In genomic region chr7:94509264-94509878, GRCh38 we compare ENCODE assay signal across 8 cellular contexts. TPM values are rescaled to one million over a fixed set of nuclear protein-coding genes. Genes with fewer than 3 reads are reported as not detected.
DNase-seq lines count a peak whose midpoint lies in the region; ATAC-seq and TF ChIP-seq lines count a peak whose summit lies in the region.

Gene CASD1, plus strand, starts transcription at chr7:94509809. Its CDS starts 276 bp downstream, at chr7:94510085.

- TF ChIP-seq CTCF in C4-2B (conservative IDR thresholded peaks at IDR 0.05) = no peak
- TF ChIP-seq CTCF in PC-9 (conservative IDR thresholded peaks at IDR 0.05) = no peak
- no peak for TF ChIP-seq CTCF in fibroblast of villous mesenchyme (IDR thresholded peaks at IDR 0.05; ENCODE audit: insufficient read depth, low read depth, low read length)
- no peak for TF ChIP-seq CTCF in subcutaneous adipose tissue (IDR thresholded peaks at IDR 0.05; ENCODE audit: low read depth)

- BruUV-seq in PC-9 (replicated peaks; lab: Mats Ljungman, UMichigan) = TSS peak; percentile 80

- CTCF ChIA-PET in PC-9 (lab: Charles Lee) = interaction anchor here (0.5 kb wide), 1 partner anchor 175 kb away, joined by 3 read pairs; no protein-coding TSS in a partner anchor

- intact Hi-C loops in PC-9 (cut with micrococcal nuclease; ENCODE audit: unreplicated experiment) = no loop called here

- H3K4me3 ChIP-seq in PC-9 (peak within 1 kb of the TSS; percentile 81), fibroblast of villous mesenchyme (ENCODE audit: low read depth, low read length) (peak within 1 kb of the TSS; percentile 69), neuron (ENCODE audit: low read length) (peak within 1 kb of the TSS; percentile 79)

- H3K9me3 ChIP-seq in PC-9 (ENCODE audit: insufficient read depth, low read depth) = no peaks in the 10 kb centered on the region
- no peaks in the 10 kb centered on the region for H3K9me3 ChIP-seq in neuron (ENCODE audit: low read length)

- POLR2A ChIA-PET in PC-9 (lab: Charles Lee; ENCODE audit: unreplicated experiment) = no interaction called here

- H3K79me2 ChIP-seq in PC-9 (ENCODE audit: low read depth) = peaks cover 31% of the 10 kb centered on the region

- H3K27me3 ChIP-seq in PC-9 (ENCODE audit: insufficient read depth, low read depth) (no peaks in the 10 kb centered on the region), neuron (ENCODE audit: insufficient read depth, low read length) (no peaks in the 10 kb centered on the region)

- H3K27ac ChIP-seq in C4-2B = peak within 1 kb of the TSS; percentile 93
- H3K27ac ChIP-seq in PC-9 = peak within 1 kb of the TSS; percentile 69

- peak; percentile 70 for ATAC-seq in HG03432 (IDR thresholded peaks at IDR 0.05; ENCODE audit: unreplicated experiment)

- H3F3A ChIP-seq in PC-9 (ENCODE audit: insufficient read depth, low read depth) = peaks cover 36% of the 10 kb centered on the region

- H3K4me1 ChIP-seq in PC-9 (replicated peaks; ENCODE audit: insufficient read depth) (peaks cover 33% of the 10 kb centered on the region), neuron (ENCODE audit: insufficient read depth, low read length) (peaks cover 20% of the 10 kb centered on the region)

- no peaks in the 10 kb centered on the region for H3K9me2 ChIP-seq in PC-9 (ENCODE audit: insufficient read depth)

- DNase-seq in GM19238 (ENCODE audit: insufficient read length, low spot score) = peak; percentile 73
- peak in 1 of 2 experiments; percentile 53 for DNase-seq in PC-9
- DNase-seq in activated T-helper 1 cell treated with anti-CD3 and anti-CD28 coated beads, Interleukin-2, amount 50 U/mL, for 16 hours (ENCODE audit: low read depth in 1 of 2, low spot score in 1 of 2) = peak; percentile 33 to 46
- DNase-seq in fibroblast of villous mesenchyme (ENCODE audit: low read depth) = no peak

- H3K36me3 ChIP-seq in PC-9 (ENCODE audit: low read depth) = no peaks in the 10 kb centered on the region
- H3K36me3 ChIP-seq in neuron (ENCODE audit: insufficient read depth, low read length) = peaks cover 3% of the 10 kb centered on the region

- peak within 1 kb of the TSS; percentile 83 for H3K4me2 ChIP-seq in PC-9

- no peaks in the 10 kb centered on the region for H4K20me1 ChIP-seq in PC-9 (ENCODE audit: insufficient read depth)

- H2AFZ ChIP-seq in PC-9 = peak within 1 kb of the TSS; percentile 90
- H2AFZ ChIP-seq in neuron (ENCODE audit: low read depth, low read length) = peak within 1 kb of the TSS; percentile 87

RNA-seq across cellular contexts. Expression of gene CASD1, which starts in this region (rescaled TPM):
- total RNA-seq in PC-9 (2021) (14.0 and 15.0 TPM in 2 replicates), fibroblast of villous mesenchyme (9.3 and 16.0 TPM in 2 replicates), subcutaneous adipose tissue (10 to 100 TPM; 20.7 to 34.1 (median 23.2) TPM)
